ENCODE assay signal across 8 cellular contexts in the genomic region with DNA sequence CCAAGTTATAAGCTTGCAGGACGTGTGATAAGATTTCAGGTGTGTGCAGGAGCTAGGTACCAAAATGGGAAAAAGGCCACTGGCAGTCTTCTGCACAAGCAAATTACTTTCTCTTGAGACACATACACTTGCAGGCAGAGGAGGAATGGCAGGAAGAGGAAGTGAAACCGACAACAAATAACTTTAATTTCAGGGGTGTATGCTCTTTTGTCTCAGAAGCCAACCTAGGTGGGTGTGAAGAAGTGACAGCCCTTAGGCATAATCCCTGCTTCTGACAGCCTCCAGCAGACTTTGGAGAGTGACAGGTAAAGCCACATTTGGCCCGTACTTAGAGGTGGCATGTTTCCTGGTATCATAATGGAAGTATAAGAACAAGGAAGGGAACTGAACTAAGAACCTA.
DNase-seq lines count a peak whose midpoint lies in the region; ATAC-seq and TF ChIP-seq lines count a peak whose summit lies in the region.

No MANE protein-coding gene starts in this region.

- H3K36me3 Mint-ChIP-seq in CD4-positive, alpha-beta T cell (ENCODE audit: low read depth), result peaks cover 78% of the 10 kb centered on the region

- H3K27me3 Mint-ChIP-seq in CD4-positive, alpha-beta T cell, result no peaks in the 10 kb centered on the region

- no peak for DNase-seq in CD4-positive, alpha-beta T cell
- DNase-seq in adipocyte (ENCODE audit: low read depth) (no peak), DMS153 treated with DMSO at 0.1 percent for 48 hours (lab: John Stamatoyannopoulos, UW; ENCODE audit: unreplicated experiment) (no peak), NCI-H345 (lab: John Stamatoyannopoulos, UW) (no peak), Right ventricle myocardium inferior (ENCODE audit: missing footprints) (no peak), esophagus squamous epithelium (lab: John Stamatoyannopoulos, UW) (no peak)

- H3K27me3 ChIP-seq in CD4-positive, alpha-beta T cell (ENCODE audit: control insufficient read depth, insufficient read depth, low read length), result no peaks in the 10 kb centered on the region
- H3K27me3 ChIP-seq in adipocyte (replicated peaks; ENCODE audit: control insufficient read depth, insufficient read depth, low read length), result no peaks in the 10 kb centered on the region
- H3K27me3 ChIP-seq in esophagus squamous epithelium, result no peaks in the 10 kb centered on the region

- H3K4me1 ChIP-seq in adipocyte (ENCODE audit: control insufficient read depth, insufficient read depth, low read length), result peaks cover 64% of the 10 kb centered on the region
- peaks cover 0 to 56% (median 16%) of the 10 kb centered on the region in 3 donors for H3K4me1 ChIP-seq in esophagus squamous epithelium

- TF ChIP-seq CTCF in CD4-positive, alpha-beta T cell (IDR thresholded peaks at IDR 0.05), result no peak
- TF ChIP-seq CTCF in esophagus squamous epithelium (IDR thresholded peaks at IDR 0.05), result no peak

- no peaks in the 10 kb centered on the region for H3K9me3 ChIP-seq in CD4-positive, alpha-beta T cell (ENCODE audit: control insufficient read depth, low read length)
- H3K9me3 ChIP-seq in adipocyte (ENCODE audit: control insufficient read depth, low read length) (no peaks in the 10 kb centered on the region), esophagus squamous epithelium (no peaks in the 10 kb centered on the region)

- CTCF ChIA-PET in CD4-positive, alpha-beta T cell (lab: Charles Lee), result interaction anchor here (1.3 to 3.2 kb wide), 2 partner anchors 14 to 100 kb away, joined by 3 to 8 read pairs; no protein-coding TSS in a partner anchor

- POLR2A ChIA-PET in CD4-positive, alpha-beta T cell (lab: Charles Lee), result interaction anchor here (0.7 to 3.1 kb wide), 10 partner anchors 9 to 406 kb away, joined by 3 to 12 read pairs (median 4); partner anchors contain the start of gene FYN

- H3K4me1 Mint-ChIP-seq in CD4-positive, alpha-beta T cell (ENCODE audit: low read depth), result peaks cover 92% of the 10 kb centered on the region

- H3K27ac Mint-ChIP-seq in CD4-positive, alpha-beta T cell, result peak overlapping the region; percentile 93

- peak overlapping the region; percentile 77 for H3K4me3 Mint-ChIP-seq in CD4-positive, alpha-beta T cell

- no peak for TF ChIP-seq POLR2A in esophagus squamous epithelium (IDR thresholded peaks at IDR 0.05)

- peak overlapping the region; percentile 1 for H3K4me3 ChIP-seq in adipocyte (ENCODE audit: low read length)
- no peak overlapping the region for H3K4me3 ChIP-seq in esophagus squamous epithelium

- H3K36me3 ChIP-seq in adipocyte (ENCODE audit: control insufficient read depth, insufficient read depth, low read length, severe bottlenecking) (peaks cover 4% of the 10 kb centered on the region), esophagus squamous epithelium (no peaks in the 10 kb centered on the region)

- peak overlapping the region; percentile 44 for H3K9ac ChIP-seq in adipocyte (ENCODE audit: low read length)

- peak overlapping the region; percentile 55 for H3K27ac ChIP-seq in CD4-positive, alpha-beta T cell (ENCODE audit: low read depth, low read length)
- H3K27ac ChIP-seq in esophagus squamous epithelium, result peak overlapping the region in 1 of 4 donors; percentile 32

- intact Hi-C loops in CD4-positive, alpha-beta T cell (cut with DNase I, micrococcal nuclease), result loop anchor here (2.0 to 10.0 kb wide), 3 partner anchors 26 to 50 kb away; no protein-coding TSS in a partner anchor
- intact Hi-C loops in Right ventricle myocardium inferior (cut with DNase I), result loop anchor here (2.0 kb wide), 1 partner anchor 74 kb away; no protein-coding TSS in a partner anchor
- intact Hi-C loops in esophagus squamous epithelium (cut with DNase I), result no loop called here

- peak; percentile 80 for ATAC-seq in CD4-positive, alpha-beta T cell (ENCODE audit: poor library complexity)
- ATAC-seq in GM19452 (IDR thresholded peaks at IDR 0.05; ENCODE audit: unreplicated experiment) (peak; percentile 98), HG03432 (IDR thresholded peaks at IDR 0.05; ENCODE audit: unreplicated experiment) (peak; percentile 99), Right ventricle myocardium inferior (no peak)

- 25 to 30% methylated on average over 3 of the region's 3 CpGs for WGBS in esophagus squamous epithelium, 2 donors

- H3K9me3 Mint-ChIP-seq in CD4-positive, alpha-beta T cell, result no peaks in the 10 kb centered on the region
